In the genomic region with DNA sequence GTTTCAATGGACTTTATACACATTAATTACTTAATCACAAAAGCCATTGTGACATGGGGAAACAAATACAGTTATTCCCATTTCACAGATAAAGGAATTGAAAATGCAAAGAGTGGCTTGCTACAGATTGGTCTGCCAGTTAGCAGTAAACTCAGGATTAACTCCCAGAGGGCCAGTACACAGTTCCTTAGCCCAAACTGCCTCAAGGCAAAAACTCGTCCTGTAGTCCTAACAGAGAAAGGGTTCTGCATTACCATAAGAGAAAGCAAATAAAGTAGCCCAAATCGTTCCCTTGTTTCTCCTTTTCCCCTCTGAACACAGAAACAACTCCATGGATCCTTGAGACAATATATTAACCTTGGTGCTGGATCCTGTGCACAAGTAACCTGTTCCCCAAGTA, we compare ENCODE assay signal across 23 cellular contexts.
DNase-seq lines count a peak whose midpoint lies in the region; ATAC-seq and TF ChIP-seq lines count a peak whose summit lies in the region.
"Had no signal": no experiment of that assay in that cellular context is flagged by ENCODE, and none has a peak within 500 bp of the region (broad histone marks: within the 10 kb centered on the region; RNA-seq: fewer than 3 reads in every experiment).

No MANE protein-coding gene starts in this region.

- H3K36me3 Mint-ChIP-seq in WTC11, result no peaks in the 10 kb centered on the region
- H3K36me3 Mint-ChIP-seq: CD14-positive monocyte; CD8-positive, alpha-beta memory T cell had no signal

- no peak overlapping the region for H4K8ac ChIP-seq in mesendoderm (ENCODE audit: low read depth, low read length)
- H4K8ac ChIP-seq in mesenchymal stem cell (ENCODE audit: low read length), result no peak overlapping the region

- no peak overlapping the region for H3K9ac ChIP-seq in mesendoderm (ENCODE audit: low read length)
- H3K9ac ChIP-seq in mesenchymal stem cell (ENCODE audit: low read length), result no peak overlapping the region
- H3K9ac ChIP-seq: BLaER1 treated with 17β-estradiol and CSF1 and Interleukin-3, amounts not matched to agents 10 nM and 100 nM had no signal

- H3K23ac ChIP-seq in mesendoderm (ENCODE audit: low read length), result no peak overlapping the region
- H3K23ac ChIP-seq in mesenchymal stem cell (ENCODE audit: low read length in 2 of 2), result no peak overlapping the region

- H3K27ac Mint-ChIP-seq in WTC11, result no peak overlapping the region
- H3K27ac Mint-ChIP-seq: CD4-positive, alpha-beta T cell; CD8-positive, alpha-beta memory T cell had no signal

- H3K4me3 Mint-ChIP-seq in WTC11, result no peak overlapping the region
- H3K4me3 Mint-ChIP-seq: CD14-positive monocyte; CD4-positive, alpha-beta T cell; CD8-positive, alpha-beta memory T cell had no signal

- H3K4me1 ChIP-seq in HAP-1 (no peaks in the 10 kb centered on the region), mesendoderm (ENCODE audit: control insufficient read depth, low read depth, low read length) (no peaks in the 10 kb centered on the region), mesenchymal stem cell (ENCODE audit: control insufficient read depth, insufficient read depth, low read depth, low read length) (peaks cover 2% of the 10 kb centered on the region)
- H3K4me1 ChIP-seq: A549; BE2C; BLaER1 treated with 17β-estradiol and CSF1 and Interleukin-3, amounts not matched to agents 10 nM and 100 nM had no signal

- no peak for TF ChIP-seq CTCF in WTC11 (IDR thresholded peaks at IDR 0.05)
- no peak for TF ChIP-seq CTCF in dorsolateral prefrontal cortex (IDR thresholded peaks at IDR 0.05 in 54 of 56, conservative IDR thresholded peaks at IDR 0.05 in 2 of 56; ENCODE audit: low read depth in 1 of 56, partially characterized antibody in 56 of 56)

- H3K18ac ChIP-seq in mesendoderm (ENCODE audit: low read length), result no peak overlapping the region
- H3K18ac ChIP-seq in mesenchymal stem cell (ENCODE audit: low read depth in 1 of 2, low read length in 2 of 2), result no peak overlapping the region

- H3K79me1 ChIP-seq in mesendoderm (ENCODE audit: low read length) (no peaks in the 10 kb centered on the region), mesenchymal stem cell (replicated peaks; ENCODE audit: low read length, poor library complexity, severe bottlenecking) (no peaks in the 10 kb centered on the region)

- H2BK15ac ChIP-seq in mesendoderm (replicated peaks; ENCODE audit: low read depth) (no peak overlapping the region), mesenchymal stem cell (ENCODE audit: low read depth, poor library complexity, severe bottlenecking) (no peak overlapping the region)

- H2AFZ ChIP-seq in mesenchymal stem cell (ENCODE audit: low read depth, low read length), result no peak overlapping the region

- no peak overlapping the region for H3K4me2 ChIP-seq in mesendoderm (ENCODE audit: low read length)
- H3K4me2 ChIP-seq in mesenchymal stem cell (ENCODE audit: low read length, poor library complexity, severe bottlenecking), result no peak overlapping the region
- H3K4me2 ChIP-seq: A549; BLaER1 treated with 17β-estradiol and CSF1 and Interleukin-3, amounts not matched to agents 10 nM and 100 nM had no signal

- CTCF ChIA-PET in WTC11 (lab: Charles Lee), result interaction anchor here (1.5 kb wide), 1 partner anchor 105 kb away, joined by 4 read pairs; no protein-coding TSS in a partner anchor

- no peak overlapping the region for H3K14ac ChIP-seq in mesenchymal stem cell (ENCODE audit: low read length in 2 of 2)

- H3K36me3 ChIP-seq in HAP-1 (replicated peaks) (no peaks in the 10 kb centered on the region), mesendoderm (ENCODE audit: control insufficient read depth, insufficient read depth, low read length) (no peaks in the 10 kb centered on the region), mesenchymal stem cell (ENCODE audit: control insufficient read depth in 1 of 2, insufficient read depth in 2 of 2, low read depth in 1 of 2, low read length in 2 of 2) (no peaks in the 10 kb centered on the region)
- H3K36me3 ChIP-seq: BE2C; BLaER1 treated with 17β-estradiol and CSF1 and Interleukin-3, amounts not matched to agents 10 nM and 100 nM had no signal

- no peak overlapping the region for H2BK5ac ChIP-seq in mesendoderm (ENCODE audit: low read length)
- H2BK5ac ChIP-seq in mesenchymal stem cell (ENCODE audit: low read depth, low read length, poor library complexity, severe bottlenecking), result no peak overlapping the region

- peaks cover 5% of the 10 kb centered on the region; the same call in 1 of the 2 replicates for H3K27me3 ChIP-seq in HAP-1 (ENCODE audit: low read depth)
- no peaks in the 10 kb centered on the region for H3K27me3 ChIP-seq in mesendoderm (ENCODE audit: insufficient read depth, low read length, poor library complexity)
- no peaks in the 10 kb centered on the region for H3K27me3 ChIP-seq in mesenchymal stem cell (ENCODE audit: control insufficient read depth in 1 of 2, insufficient read depth in 1 of 2, low read length in 2 of 2)
- H3K27me3 ChIP-seq in dorsolateral prefrontal cortex, result no peaks in the 10 kb centered on the region
- H3K27me3 ChIP-seq: BE2C; BLaER1 treated with 17β-estradiol and CSF1 and Interleukin-3, amounts not matched to agents 10 nM and 100 nM had no signal

- POLR2A ChIA-PET in WTC11 (lab: Charles Lee), result no interaction called here

- H3K27me3 Mint-ChIP-seq in WTC11 (ENCODE audit: low read depth), result no peaks in the 10 kb centered on the region
- H3K27me3 Mint-ChIP-seq: CD4-positive, alpha-beta T cell; CD8-positive, alpha-beta memory T cell had no signal

- peak; percentile 73 for DNase-seq in ELF-1 (ENCODE audit: low read depth, low spot score)
- peak; percentile 45 to 50 for DNase-seq in HAP-1 (ENCODE audit: low spot score in 2 of 2)
- DNase-seq in WTC11 (ENCODE audit: low spot score), result no peak
- peak; percentile 34 for DNase-seq in mesendoderm
- no peak for DNase-seq in mesenchymal stem cell
- no peak for DNase-seq in NCI-H2081 (lab: John Stamatoyannopoulos, UW)
- no peak for DNase-seq in T-helper 2 cell
- DNase-seq in dorsolateral prefrontal cortex, result no peak
- DNase-seq: 8988T; ACHN; AML-193; BE2C; CD4-positive, alpha-beta T cell; CD8-positive, alpha-beta memory T cell; DMS 273 treated with DMSO at 0.1 percent for 48 hours; DMS79; EL; GF-D8; H7 had no signal

- H4K5ac ChIP-seq in mesendoderm (ENCODE audit: low read length), result no peak overlapping the region

- H2AK5ac ChIP-seq in mesendoderm (ENCODE audit: low read length) (no peak overlapping the region), mesenchymal stem cell (ENCODE audit: low read length, severe bottlenecking) (no peak overlapping the region)

- peak; percentile 91 for ATAC-seq in WTC11
- ATAC-seq: A549, HCT116 had no signal

- in situ Hi-C loops in HAP-1 (cut with MboI; ENCODE audit: low sequenced_read_pairs), result no loop called here

- H3K4me1 Mint-ChIP-seq in WTC11, result peaks cover 14% of the 10 kb centered on the region
- H3K4me1 Mint-ChIP-seq: CD14-positive monocyte; CD8-positive, alpha-beta memory T cell had no signal

- H3K9me3 Mint-ChIP-seq in WTC11, result no peaks in the 10 kb centered on the region

- no peak overlapping the region for H3K4ac ChIP-seq in mesendoderm (ENCODE audit: low read depth, low read length)
- no peak overlapping the region for H3K4ac ChIP-seq in mesenchymal stem cell (ENCODE audit: low read depth in 1 of 2, low read length in 2 of 2)

- no peaks in the 10 kb centered on the region for H3K79me2 ChIP-seq in mesendoderm (ENCODE audit: control insufficient read depth, insufficient read depth, low read length)

- H3K4me3 ChIP-seq in HAP-1 (no peak overlapping the region), mesendoderm (ENCODE audit: low read length) (no peak overlapping the region), mesenchymal stem cell (ENCODE audit: insufficient read depth in 1 of 2, low read depth in 1 of 2, low read length in 2 of 2) (no peak overlapping the region), dorsolateral prefrontal cortex (no peak overlapping the region)
- H3K4me3 ChIP-seq: A549; BLaER1 treated with 17β-estradiol and CSF1 and Interleukin-3, amounts not matched to agents 10 nM and 100 nM had no signal

- no peak overlapping the region for H4K91ac ChIP-seq in mesenchymal stem cell (ENCODE audit: low read length)

- WGBS in mesendoderm (ENCODE audit: extremely low coverage, insufficient coverage, low lambda C conversion rate), result no CpG with 5 or more reads among the region's 2 CpGs
- WGBS in mesenchymal stem cell, result 87% methylated on average over 2 of the region's 2 CpGs

- H3K9me3 ChIP-seq in HAP-1 (no peaks in the 10 kb centered on the region), mesenchymal stem cell (ENCODE audit: control insufficient read depth, low read length) (no peaks in the 10 kb centered on the region)
- H3K9me3 ChIP-seq: A549; BE2C; BLaER1 treated with 17β-estradiol and CSF1 and Interleukin-3, amounts not matched to agents 10 nM and 100 nM had no signal

- H3K56ac ChIP-seq in mesendoderm (ENCODE audit: low read length), result no peak overlapping the region

- H2BK120ac ChIP-seq in mesendoderm (ENCODE audit: low read depth, low read length) (no peak overlapping the region), mesenchymal stem cell (ENCODE audit: low read depth, low read length) (no peak overlapping the region)

- intact Hi-C loops in dorsolateral prefrontal cortex (cut with DNase I), result no loop called here

- H3K27ac ChIP-seq in mesendoderm (ENCODE audit: low read depth, low read length), result no peak overlapping the region
- H3K27ac ChIP-seq in mesenchymal stem cell (ENCODE audit: low read length, poor library complexity, severe bottlenecking), result no peak overlapping the region
- no peak overlapping the region for H3K27ac ChIP-seq in dorsolateral prefrontal cortex
- H3K27ac ChIP-seq: A549; BLaER1 treated with 17β-estradiol and CSF1 and Interleukin-3, amounts not matched to agents 10 nM and 100 nM had no signal

- H2BK12ac ChIP-seq in mesenchymal stem cell (ENCODE audit: low read length in 2 of 2), result no peak overlapping the region

TF ChIP-seq in WTC11, 78 proteins besides CTCF, POLR2A, EP300 and RAD21 (continues in another document):
- TF ChIP-seq EMX1 (CRISPR knock-in tag; IDR thresholded peaks at IDR 0.05), result no peak
- no peak for TF ChIP-seq TCF7 (CRISPR knock-in tag; IDR thresholded peaks at IDR 0.05; ENCODE audit: low read depth)
- TF ChIP-seq GRHL2 (CRISPR knock-in tag; IDR thresholded peaks at IDR 0.05; ENCODE audit: insufficient replicate concordance, severe bottlenecking), result no peak
- no peak for TF ChIP-seq MXD4 (CRISPR knock-in tag; IDR thresholded peaks at IDR 0.05; ENCODE audit: borderline replicate concordance)
- TF ChIP-seq, protein P1, sequence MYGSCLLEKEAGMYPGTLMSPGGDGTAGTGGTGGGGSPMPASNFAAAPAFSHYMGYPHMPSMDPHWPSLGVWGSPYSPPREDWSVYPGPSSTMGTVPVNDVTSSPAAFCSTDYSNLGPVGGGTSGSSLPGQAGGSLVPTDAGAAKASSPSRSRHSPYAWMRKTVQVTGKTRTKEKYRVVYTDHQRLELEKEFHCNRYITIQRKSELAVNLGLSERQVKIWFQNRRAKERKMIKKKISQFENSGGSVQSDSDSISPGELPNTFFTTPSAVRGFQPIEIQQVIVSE (CRISPR knock-in tag; IDR thresholded peaks at IDR 0.05; ENCODE audit: borderline replicate concordance), result no peak
- TF ChIP-seq, protein P2, sequence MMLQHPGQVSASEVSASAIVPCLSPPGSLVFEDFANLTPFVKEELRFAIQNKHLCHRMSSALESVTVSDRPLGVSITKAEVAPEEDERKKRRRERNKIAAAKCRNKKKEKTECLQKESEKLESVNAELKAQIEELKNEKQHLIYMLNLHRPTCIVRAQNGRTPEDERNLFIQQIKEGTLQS (CRISPR knock-in tag; conservative IDR thresholded peaks at IDR 0.05), result no peak

Comparison
In these comparisons a context has a peak if more than half of its experiments do, and no peak if none do; other contexts are left out.
1. DNase-seq: peak in ELF-1 (single experiment), HAP-1 (2 of 2) and mesendoderm (single experiment); none in WTC11 (single experiment), mesenchymal stem cell (single experiment), NCI-H2081 (0 of 2), T-helper 2 cell (0 of 5) and dorsolateral prefrontal cortex (0 of 10).